8 cellular contexts compared by ENCODE assay signal in genomic region chr14:75307700-75308379, GRCh38. TPM values are rescaled to one million over a fixed set of nuclear protein-coding genes. Genes with fewer than 3 reads are reported as not detected.
DNase-seq lines count a peak whose midpoint lies in the region; ATAC-seq and TF ChIP-seq lines count a peak whose summit lies in the region.

No MANE protein-coding gene starts in this region.

- peak; percentile 76 for DNase-seq in EL
- peak; percentile 54 for DNase-seq in MG63
- peak; percentile 66 for DNase-seq in RPMI7951 (ENCODE audit: low read depth)
- peak; percentile 45 to 53 for DNase-seq in activated T-helper 1 cell treated with anti-CD3 and anti-CD28 coated beads, Interleukin-2, amount 50 U/mL, for 16 hours (ENCODE audit: low read depth in 1 of 2, low spot score in 1 of 2)
- peak; percentile 87 for DNase-seq in fibroblast of the aortic adventitia (ENCODE audit: low read depth)
- peak; percentile 95 for DNase-seq in neural progenitor cell (ENCODE audit: low spot score)
- DNase-seq in tibial artery, result peak; percentile 84 to 88

- H3K79me2 ChIP-seq in neural progenitor cell (ENCODE audit: low read depth), result no peaks in the 10 kb centered on the region

- ATAC-seq in HG03175 (IDR thresholded peaks at IDR 0.05; ENCODE audit: unreplicated experiment), result no peak

- H3K9me3 ChIP-seq in MG63 (no peaks in the 10 kb centered on the region), neural progenitor cell (ENCODE audit: low read depth) (no peaks in the 10 kb centered on the region), tibial artery (no peaks in the 10 kb centered on the region)

- intact Hi-C loops in tibial artery (cut with DNase I; ENCODE audit: low total_unique reads), result loop anchor here (2.0 kb wide), 1 partner anchor 179 kb away; no protein-coding TSS in a partner anchor

- H3K4me3 ChIP-seq in MG63, result no peak overlapping the region
- no peak overlapping the region for H3K4me3 ChIP-seq in fibroblast of the aortic adventitia (ENCODE audit: low read depth, low read length)
- H3K4me3 ChIP-seq in neural progenitor cell, result no peak overlapping the region
- no peak overlapping the region for H3K4me3 ChIP-seq in tibial artery

- no peak overlapping the region for H3K4me3 Mint-ChIP-seq in neural progenitor cell

- H3K4me1 Mint-ChIP-seq in neural progenitor cell, result peaks cover 17% of the 10 kb centered on the region

- no peaks in the 10 kb centered on the region for H3K36me3 ChIP-seq in MG63
- H3K36me3 ChIP-seq in neural progenitor cell, result no peaks in the 10 kb centered on the region
- H3K36me3 ChIP-seq in tibial artery, result no peaks in the 10 kb centered on the region

- H3K4me1 ChIP-seq in neural progenitor cell (peaks cover 4% of the 10 kb centered on the region), tibial artery (peaks cover 4 to 21% (median 13%) of the 10 kb centered on the region in 4 donors)

- H3K27me3 Mint-ChIP-seq in neural progenitor cell (ENCODE audit: insufficient read depth, low read depth), result peaks cover 4% of the 10 kb centered on the region

- H3F3A ChIP-seq in neural progenitor cell (ENCODE audit: low read depth), result peaks cover 15% of the 10 kb centered on the region

- no peaks in the 10 kb centered on the region for H3K9me3 Mint-ChIP-seq in neural progenitor cell

- no peaks in the 10 kb centered on the region for H3K36me3 Mint-ChIP-seq in neural progenitor cell

- H3K27ac Mint-ChIP-seq in neural progenitor cell, result no peak overlapping the region

- no peaks in the 10 kb centered on the region for H4K20me1 ChIP-seq in neural progenitor cell (ENCODE audit: low read depth)

- H3K27me3 ChIP-seq in MG63 (no peaks in the 10 kb centered on the region), neural progenitor cell (no peaks in the 10 kb centered on the region), tibial artery (no peaks in the 10 kb centered on the region)

- H3K4me2 ChIP-seq in neural progenitor cell, result no peak overlapping the region

- H3K27ac ChIP-seq in neural progenitor cell (no peak overlapping the region), tibial artery (no peak overlapping the region)

- TF ChIP-seq CTCF in fibroblast of the aortic adventitia (IDR thresholded peaks at IDR 0.05; ENCODE audit: insufficient read depth, low read length), result peak; percentile 95
- TF ChIP-seq CTCF in neural progenitor cell (IDR thresholded peaks at IDR 0.05), result peak; percentile 97
- TF ChIP-seq CTCF in tibial artery (IDR thresholded peaks at IDR 0.05), result peak; percentile 84 to 93

- no peak overlapping the region for H3K9ac ChIP-seq in neural progenitor cell

- peak overlapping the region; percentile 99 for H2AFZ ChIP-seq in neural progenitor cell (replicated peaks)

RNA-seq across cellular contexts. Expression of gene FOS, which starts 29.2 kb away (rescaled TPM):
- total RNA-seq in MG63 (2014; rRNA removed; shearing (Covaris generic); ENCODE audit: low replicate concordance), result 1.1 and 6.6 TPM in 2 replicates
- 6.9 and 7.7 TPM in 2 replicates for total RNA-seq in RPMI7951 (2014; rRNA removed; shearing (Covaris generic))
- total RNA-seq in fibroblast of the aortic adventitia (ENCODE audit: low replicate concordance) (1.4 and 26.2 TPM in 2 replicates), neural progenitor cell (ENCODE audit: low replicate concordance) (32.9 and 98.6 TPM in 2 replicates)
